In the genomic region with DNA sequence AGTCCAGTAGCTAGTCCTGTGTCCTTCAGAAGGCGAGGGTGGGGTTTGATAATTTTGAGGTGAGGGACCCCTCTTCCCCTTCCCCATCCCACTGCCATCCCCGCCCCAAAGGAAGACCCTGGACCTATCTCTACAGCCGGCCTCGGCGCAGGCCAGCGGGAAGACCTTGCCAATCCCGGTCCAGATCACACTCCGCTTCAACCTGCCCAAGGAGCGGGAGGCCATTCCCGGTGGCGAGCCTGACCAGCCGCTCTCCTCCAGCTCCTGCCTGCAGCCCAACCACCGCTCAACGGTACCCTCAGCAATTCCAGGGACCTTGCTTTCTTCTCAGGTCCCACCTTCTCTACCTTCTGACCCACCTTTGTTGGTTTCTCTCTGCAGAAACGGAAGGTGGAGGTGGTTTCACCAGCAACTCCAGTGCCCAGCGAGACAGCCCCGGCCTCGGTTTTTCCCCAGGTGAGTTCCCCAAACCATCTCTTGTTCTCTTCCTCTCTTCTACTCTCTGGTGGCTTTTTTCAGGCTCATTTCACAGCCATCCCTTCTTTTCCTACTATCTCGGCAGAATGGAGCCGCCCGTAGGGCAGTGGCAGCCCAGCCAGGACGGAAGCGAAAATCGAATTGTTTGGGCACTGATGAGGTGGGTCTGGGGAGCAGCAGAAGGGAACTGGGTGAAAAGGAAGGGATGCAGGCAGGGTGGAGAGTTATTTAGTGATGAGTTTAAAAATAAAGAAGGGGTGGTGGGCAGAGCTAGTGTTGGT, we compare ENCODE assay signal across 10 cellular contexts. TPM values are rescaled to one million over a fixed set of nuclear protein-coding genes. Genes with fewer than 3 reads are reported as not detected.
DNase-seq lines count a peak whose midpoint lies in the region; ATAC-seq and TF ChIP-seq lines count a peak whose summit lies in the region.
"Had no signal": no experiment of that assay in that cellular context is flagged by ENCODE, and none has a peak within 500 bp of the region (broad histone marks: within the 10 kb centered on the region; RNA-seq: fewer than 3 reads in every experiment).

No MANE protein-coding gene starts in this region.

- WGBS in IMR-90 (ENCODE audit: extremely low coverage in 2 of 2, insufficient read length in 1 of 2), 2 experiments: 98% methylated on average over 17 of the region's 24 CpGs; no CpG with 5 or more reads in 1 of the 2 experiments

- H3K36me3 Mint-ChIP-seq in natural killer cell: no peaks in the 10 kb centered on the region

- no peaks in the 10 kb centered on the region for H3K27me3 ChIP-seq in IMR-90 (ENCODE audit: control insufficient read depth, insufficient read depth, low read length)
- H3K27me3 ChIP-seq in breast epithelium: no peaks in the 10 kb centered on the region

- H3K9ac ChIP-seq in IMR-90 (ENCODE audit: low read depth, low read length): no peak overlapping the region

- peaks cover 0 to 25% of the 10 kb centered on the region in 2 donors for H3K4me1 Mint-ChIP-seq in natural killer cell

- no peak overlapping the region for H3K23ac ChIP-seq in IMR-90 (ENCODE audit: low read depth, low read length)

- no peak overlapping the region for H3K18ac ChIP-seq in IMR-90 (ENCODE audit: low read depth, low read length)

- peak overlapping the region; percentile 95 to 99 for H3K27ac Mint-ChIP-seq in natural killer cell

- H2BK120ac ChIP-seq in IMR-90 (ENCODE audit: low read depth, low read length): no peak overlapping the region

- H3K14ac ChIP-seq in IMR-90 (replicated peaks; ENCODE audit: low read depth, low read length): no peak overlapping the region

- H3K27ac ChIP-seq in IMR-90 (ENCODE audit: insufficient read depth, low read length) (no peak overlapping the region), breast epithelium (peak overlapping the region; percentile 99 to 100)

- H3K27me3 Mint-ChIP-seq in natural killer cell (ENCODE audit: low read depth in 2 of 2): no peaks in the 10 kb centered on the region

- H2BK15ac ChIP-seq in IMR-90 (ENCODE audit: low read depth, low read length): no peak overlapping the region

- ATAC-seq in IMR-90 (ENCODE audit: low read depth) (no peak), natural killer cell (no peak), GM18870 (IDR thresholded peaks at IDR 0.05; ENCODE audit: unreplicated experiment) (no peak), HG03095 (IDR thresholded peaks at IDR 0.05; ENCODE audit: unreplicated experiment) (no peak)

- CTCF ChIA-PET in IMR-90 (lab: Yijun Ruan, JAX): interaction anchor here (2.5 kb wide), 1 partner anchor 105 kb away, joined by 23 read pairs; no protein-coding TSS in a partner anchor

- no peak for TF ChIP-seq RAD21 in IMR-90 (IDR thresholded peaks at IDR 0.05; ENCODE audit: low read length)

- peaks cover 21 to 58% of the 10 kb centered on the region in 2 experiments for H3K79me1 ChIP-seq in IMR-90 (ENCODE audit: low read depth in 1 of 2, low read length in 2 of 2)

- POLR2A ChIA-PET in IMR-90 (lab: Charles Lee; ENCODE audit: unreplicated experiment): interaction anchor here (0.6 to 1.1 kb wide), 2 partner anchors 139 to 454 kb away, joined by 3 to 4 read pairs; no protein-coding TSS in a partner anchor

- no peak overlapping the region for H3K56ac ChIP-seq in IMR-90 (ENCODE audit: extremely low read depth, insufficient read depth, low read length)

- no TSS peak for BruUV-seq in IMR-90 (replicated peaks; lab: Mats Ljungman, UMichigan)

- H2BK5ac ChIP-seq in IMR-90 (ENCODE audit: low read depth, low read length, poor library complexity, severe bottlenecking): no peak overlapping the region

- peak overlapping the region; percentile 74 for H2AK9ac ChIP-seq in IMR-90 (replicated peaks; ENCODE audit: low read depth, low read length, poor library complexity)

- H3K36me3 ChIP-seq in IMR-90 (ENCODE audit: control insufficient read depth, insufficient read depth, low read length) (peaks cover 45% of the 10 kb centered on the region), breast epithelium (no peaks in the 10 kb centered on the region)

- H3K4me1 ChIP-seq in IMR-90 (ENCODE audit: control insufficient read depth, insufficient read depth, low read length) (no peaks in the 10 kb centered on the region; the same call in 1 of the 2 replicates), breast epithelium (peaks cover 0 to 10% of the 10 kb centered on the region in 2 donors)

- H3K4ac ChIP-seq in IMR-90 (ENCODE audit: low read depth, low read length): no peak overlapping the region

- DNase-seq in AG09309 (ENCODE audit: low read depth) (no peak), IMR-90 (no peak), breast epithelium (ENCODE audit: low spot score in 2 of 2) (no peak), natural killer cell (no peak), GDM1 (lab: John Stamatoyannopoulos, UW) (no peak)
- DNase-seq in stimulated activated CD4-positive, alpha-beta T cell treated with anti-CD3 and anti-CD28 coated beads, Interleukin-1b, Interleukin-23, amount 100 ng/mL, for 48 hours: no peak
- DNase-seq: NCI-H1694 treated with DMSO at 0.1 percent for 48 hours; stimulated activated CD4-positive, alpha-beta T cell treated with anti-CD3 and anti-CD28 coated beads, Interleukin-2, amount 100 ng/mL, for 48 hours had no signal

- H2AK5ac ChIP-seq in IMR-90 (ENCODE audit: low read depth, low read length): peak overlapping the region; percentile 24; the same call in 1 of the 2 replicates

- no peaks in the 10 kb centered on the region for H3K9me1 ChIP-seq in IMR-90 (ENCODE audit: insufficient read depth, low read length)

- no peak for TF ChIP-seq POLR2A in IMR-90 (IDR thresholded peaks at IDR 0.05; ENCODE audit: low read depth, low read length)
- no peak for TF ChIP-seq POLR2A in breast epithelium (IDR thresholded peaks at IDR 0.05)

- no peak overlapping the region for H2BK20ac ChIP-seq in IMR-90 (ENCODE audit: low read depth, low read length)

- H3K9me3 ChIP-seq in IMR-90 (ENCODE audit: control insufficient read depth, insufficient read depth, low read length) (no peaks in the 10 kb centered on the region), breast epithelium (no peaks in the 10 kb centered on the region)

- H3K4me3 ChIP-seq in AG09309 (ENCODE audit: control insufficient read depth, low read depth, low read length) (peak overlapping the region; percentile 59), IMR-90 (ENCODE audit: insufficient read depth, low read depth, low read length) (no peak overlapping the region), breast epithelium (peak overlapping the region in 2 of 3 donors; percentile 74 to 80)

- TF ChIP-seq CTCF in AG09309 (IDR thresholded peaks at IDR 0.05; ENCODE audit: control insufficient read depth, insufficient read depth, low read depth, low read length, missing control alignments): no peak
- TF ChIP-seq CTCF in IMR-90 (conservative IDR thresholded peaks at IDR 0.05; ENCODE audit: low read depth, low read length): no peak
- no peak for TF ChIP-seq CTCF in breast epithelium (IDR thresholded peaks at IDR 0.05)
- no peak for TF ChIP-seq CTCF in natural killer cell (IDR thresholded peaks at IDR 0.05)

- H4K20me1 ChIP-seq in IMR-90 (ENCODE audit: insufficient read depth, low read length): peaks cover 11% of the 10 kb centered on the region

- no peaks in the 10 kb centered on the region for H3K9me3 Mint-ChIP-seq in natural killer cell

- no peak overlapping the region for H4K5ac ChIP-seq in IMR-90 (ENCODE audit: low read depth, low read length)

- no peak overlapping the region for H4K91ac ChIP-seq in IMR-90 (ENCODE audit: insufficient read depth, low read depth, low read length)

- no peak overlapping the region; the same call in 1 of the 2 replicates for H3K4me2 ChIP-seq in IMR-90 (ENCODE audit: low read depth, low read length)

- in situ Hi-C loops in IMR-90 (cut with MboI; ENCODE audit: low sequenced_read_pairs): loop anchor here (5.0 to 10.0 kb wide), 2 partner anchors 104 to 271 kb away; no protein-coding TSS in a partner anchor

- H2AFZ ChIP-seq in IMR-90 (replicated peaks; ENCODE audit: low read length, poor library complexity): no peak overlapping the region

- peak overlapping the region; percentile 73 to 100; a peak in 2 of 4 replicates for H4K8ac ChIP-seq in IMR-90 (ENCODE audit: low read depth in 2 of 2, low read length in 2 of 2)

- peak overlapping the region; percentile 94 for H3K4me3 Mint-ChIP-seq in natural killer cell

- dilution Hi-C loops in IMR-90 (cut with HindIII; ENCODE audit: low sequenced_read_pairs, unreplicated experiment): no loop called here

- intact Hi-C loops in IMR-90 (cut with micrococcal nuclease): loop anchor here (5.0 kb wide), 1 partner anchor 69 kb away; a partner anchor contains a TSS
- intact Hi-C loops in breast epithelium (cut with DNase I; ENCODE audit: low total_unique reads): loop anchor here (5.0 kb wide), 2 partner anchors 64 to 104 kb away; no protein-coding TSS in a partner anchor
- intact Hi-C loops in natural killer cell (cut with micrococcal nuclease): loop anchor here (5.0 kb wide), 2 partner anchors 76 to 289 kb away; a partner anchor contains a TSS

TF ChIP-seq in IMR-90, 13 proteins besides CTCF, POLR2A, EP300 and RAD21 (continues in another document):
- TF ChIP-seq MAZ (IDR thresholded peaks at IDR 0.05; ENCODE audit: borderline replicate concordance, low read depth, low read length): no peak
- no peak for TF ChIP-seq MAFK (IDR thresholded peaks at IDR 0.05; ENCODE audit: low read depth, low read length)
- no peak for TF ChIP-seq NFE2L2 (IDR thresholded peaks at IDR 0.05; ENCODE audit: low read depth, low read length)
- TF ChIP-seq BHLHE40 (IDR thresholded peaks at IDR 0.05; ENCODE audit: low read depth, low read length): no peak

RNA-seq across cellular contexts. Expression of a gene that starts 1.3 kb away (rescaled TPM):
- 28.6 and 33.3 TPM in 2 replicates for total RNA-seq in IMR-90 (2012; rRNA removed)
- 34.2 and 41.1 TPM in 2 replicates for polyA plus RNA-seq in IMR-90 (2012; rRNA removed)
- polyA plus RNA-seq in IMR-90 (2012; cell fraction: cytosol; rRNA removed): 36.9 and 44.9 TPM in 2 replicates
- polyA plus RNA-seq in IMR-90 (2012; cell fraction: nucleus; rRNA removed; ENCODE audit: low replicate concordance): 76.9 and 108 TPM in 2 replicates
- 10 to 100 TPM; 50.1 to 66.7 (median 61.3) TPM for total RNA-seq in breast epithelium
- 100 to 1,000 TPM; 140 to 155 (median 146) TPM for total RNA-seq in natural killer cell

RNA-seq across cellular contexts. Expression of a gene that starts 7.2 kb away (rescaled TPM):
- total RNA-seq in IMR-90 (2012; rRNA removed): 40.0 and 69.4 TPM in 2 replicates
- polyA plus RNA-seq in IMR-90 (2012; rRNA removed): 34.8 and 46.3 TPM in 2 replicates
- polyA plus RNA-seq in IMR-90 (2012; cell fraction: cytosol; rRNA removed): 61.0 and 90.4 TPM in 2 replicates
- 60.1 and 110 TPM in 2 replicates for polyA plus RNA-seq in IMR-90 (2012; cell fraction: nucleus; rRNA removed; ENCODE audit: low replicate concordance)
- 100 to 1,000 TPM in 1 of 3 donors, 10 to 100 TPM in 2; 89.1 to 110 (median 99.8) TPM for total RNA-seq in breast epithelium
- total RNA-seq in natural killer cell: 10 to 100 TPM; 34.6 to 45.6 (median 38.5) TPM

RNA-seq across cellular contexts. Expression of a gene that starts 50.7 kb away (rescaled TPM):
- 8.6 and 8.9 TPM in 2 replicates for total RNA-seq in IMR-90 (2012; rRNA removed)
- 51.0 and 53.0 TPM in 2 replicates for polyA plus RNA-seq in IMR-90 (2012; rRNA removed)
- polyA plus RNA-seq in IMR-90 (2012; cell fraction: cytosol; rRNA removed): 43.5 and 58.1 TPM in 2 replicates
- polyA plus RNA-seq in IMR-90 (2012; cell fraction: nucleus; rRNA removed; ENCODE audit: low replicate concordance): 107 and 159 TPM in 2 replicates
- 10 to 100 TPM; 45.0 to 57.7 (median 46.2) TPM for total RNA-seq in breast epithelium
- total RNA-seq in natural killer cell: 100 to 1,000 TPM; 319 to 380 (median 338) TPM

Comparison
In these comparisons a context has a peak if more than half of its experiments do, and no peak if none do; other contexts are left out.
1. RNA of a gene that starts 50.7 kb away (total RNA-seq): 319 to 380 TPM in natural killer cell; 45.0 to 57.7 TPM in breast epithelium and 8.6 to 8.9 TPM in IMR-90; every median in the first group is over 4 times any median in the second.